In genomic region chrY:19365321-19365720, GRCh38 we compare ENCODE assay signal across 5 cellular contexts.
"Had no signal": no experiment of that assay in that cellular context is flagged by ENCODE, and none has a peak within 500 bp of the region (broad histone marks: within the 10 kb centered on the region; RNA-seq: fewer than 3 reads in every experiment).

No MANE protein-coding gene starts in this region.

- H3K27ac ChIP-seq: HL-60 had no signal

- DNase-seq: IMR-90 had no signal

- H3K4me3 ChIP-seq: K562 had no signal

- FAIRE-seq: HepG2, HTR-8/SVneo, K562 had no signal

- ATAC-seq: HepG2, K562 had no signal
